Comparison of ENCODE assay signal across 20 cellular contexts in the genomic region with DNA sequence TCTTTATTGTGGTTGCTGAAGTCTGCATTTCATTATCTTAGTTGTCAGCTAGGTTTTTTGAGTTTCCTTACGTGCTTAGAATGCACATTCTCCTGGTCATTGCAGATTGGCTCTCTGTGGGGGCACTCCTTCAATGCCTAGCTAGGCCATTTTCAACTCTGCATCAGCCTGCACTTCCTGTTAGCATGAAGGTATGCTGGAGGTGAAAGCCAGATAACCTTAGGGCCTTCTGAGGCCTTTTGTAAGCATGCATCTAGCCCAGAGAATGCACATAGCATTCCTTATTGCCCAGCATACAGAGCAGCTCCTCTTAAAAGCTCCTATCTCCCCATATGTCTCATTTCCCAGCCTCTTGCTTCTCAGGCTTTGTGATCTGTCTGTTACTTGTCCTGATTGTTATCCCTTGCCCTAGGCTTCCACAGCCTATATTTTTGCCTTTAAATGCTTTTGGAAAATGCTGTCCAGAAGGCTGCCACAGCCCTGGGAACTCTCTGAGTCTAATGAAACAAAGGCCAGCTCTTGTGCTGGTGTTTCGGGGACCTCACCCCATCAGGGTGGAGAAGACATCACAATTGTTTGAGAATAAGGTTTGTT.
"Had no signal": no experiment of that assay in that cellular context is flagged by ENCODE, and none has a peak within 500 bp of the region (broad histone marks: within the 10 kb centered on the region; RNA-seq: fewer than 3 reads in every experiment).

No MANE protein-coding gene starts in this region.

- H3K9me3 ChIP-seq: esophagus squamous epithelium, ovary, psoas muscle, right lobe of liver, suprapubic skin, transverse colon, vagina had no signal

- H3K4me3 Mint-ChIP-seq: activated naive CD4-positive, alpha-beta T cell treated with anti-CD3 and anti-CD28 coated beads, Interleukin-2, amount 50 U/mL, for 24 hours; activated T-cell treated with anti-CD3 and anti-CD28 coated beads, Interleukin-2, amount 50 U/mL, for 72 hours; dendritic cell treated with granulocyte-macrophage colony-stimulating factor and Interleukin-4, amounts not matched to agents 40 ng/mL and 50 ng/mL, for 4 days; stimulated activated naive CD8-positive, alpha-beta T cell treated with anti-CD3 and anti-CD28 coated beads, Interleukin-15, amount 100 ng/mL, for 72 hours had no signal

- ATAC-seq: activated T-cell treated with anti-CD3 and anti-CD28 coated beads, Interleukin-2, amount 50 U/mL, for 72 hours; left lobe of liver; psoas muscle; right lobe of liver; stimulated activated naive CD8-positive, alpha-beta T cell treated with anti-CD3 and anti-CD28 coated beads, Interleukin-15, amount 100 ng/mL, for 72 hours had no signal

- H3K27me3 Mint-ChIP-seq: dendritic cell treated with granulocyte-macrophage colony-stimulating factor and Interleukin-4, amounts not matched to agents 40 ng/mL and 50 ng/mL, for 4 days; stimulated activated naive CD8-positive, alpha-beta T cell treated with anti-CD3 and anti-CD28 coated beads, Interleukin-15, amount 100 ng/mL, for 72 hours had no signal

- H3K36me3 ChIP-seq: esophagus squamous epithelium, ovary, right lobe of liver, suprapubic skin, transverse colon, vagina, WERI-Rb-1 had no signal

- DNase-seq: activated CD4-positive, alpha-beta T cell treated with anti-CD3 and anti-CD28 coated beads, Interleukin-2, amount 50 U/mL, for 4 hours; activated effector memory CD4-positive, alpha-beta T cell treated with anti-CD3 and anti-CD28 coated beads, Interleukin-2, amount 50 U/mL, for 16 hours; activated T-cell treated with anti-CD3 and anti-CD28 coated beads, Interleukin-2, amount 50 U/mL, for 72 hours; effector CD8-positive, alpha-beta T cell; esophagus squamous epithelium; midbrain; ovary; psoas muscle; right lobe of liver; small intestine; stimulated activated CD4-positive, alpha-beta T cell treated with anti-CD3 and anti-CD28 coated beads, Interleukin-4, amount 100 ng/mL, for 1 hour; stimulated activated naive CD8-positive, alpha-beta T cell treated with anti-CD3 and anti-CD28 coated beads, Interleukin-15, amount 100 ng/mL, for 72 hours; transverse colon; WERI-Rb-1 had no signal

- H3K36me3 Mint-ChIP-seq: activated naive CD4-positive, alpha-beta T cell treated with anti-CD3 and anti-CD28 coated beads, Interleukin-2, amount 50 U/mL, for 24 hours had no signal

- H3K27ac ChIP-seq: esophagus squamous epithelium, ovary, psoas muscle, right lobe of liver, suprapubic skin, transverse colon, vagina, WERI-Rb-1 had no signal

- H3K4me1 ChIP-seq: esophagus squamous epithelium, psoas muscle, suprapubic skin, transverse colon, vagina had no signal

- H3K27me3 ChIP-seq: esophagus squamous epithelium, ovary, right lobe of liver, suprapubic skin, transverse colon, vagina had no signal

- H3K9me3 Mint-ChIP-seq: activated naive CD4-positive, alpha-beta T cell treated with anti-CD3 and anti-CD28 coated beads, Interleukin-2, amount 50 U/mL, for 24 hours; dendritic cell treated with granulocyte-macrophage colony-stimulating factor and Interleukin-4, amounts not matched to agents 40 ng/mL and 50 ng/mL, for 4 days; stimulated activated naive CD8-positive, alpha-beta T cell treated with anti-CD3 and anti-CD28 coated beads, Interleukin-15, amount 100 ng/mL, for 72 hours had no signal

- H3K4me3 ChIP-seq: esophagus squamous epithelium, lung, ovary, psoas muscle, right lobe of liver, suprapubic skin, transverse colon, vagina had no signal

- H3K4me1 Mint-ChIP-seq: activated naive CD4-positive, alpha-beta T cell treated with anti-CD3 and anti-CD28 coated beads, Interleukin-2, amount 50 U/mL, for 24 hours; stimulated activated naive CD8-positive, alpha-beta T cell treated with anti-CD3 and anti-CD28 coated beads, Interleukin-15, amount 100 ng/mL, for 72 hours had no signal

- H3K27ac Mint-ChIP-seq: activated naive CD4-positive, alpha-beta T cell treated with anti-CD3 and anti-CD28 coated beads, Interleukin-2, amount 50 U/mL, for 24 hours; activated T-cell treated with anti-CD3 and anti-CD28 coated beads, Interleukin-2, amount 50 U/mL, for 72 hours; dendritic cell treated with granulocyte-macrophage colony-stimulating factor and Interleukin-4, amounts not matched to agents 40 ng/mL and 50 ng/mL, for 4 days; stimulated activated naive CD8-positive, alpha-beta T cell treated with anti-CD3 and anti-CD28 coated beads, Interleukin-15, amount 100 ng/mL, for 72 hours had no signal
